26 cellular contexts compared by ENCODE assay signal in genomic region chr1:9284061-9284460, GRCh38. TPM values are rescaled to one million over a fixed set of nuclear protein-coding genes. Genes with fewer than 3 reads are reported as not detected.
A peak's percentile ranks its signal among the peaks of the same experiment; 100 is the strongest.
DNase-seq lines count a peak whose midpoint lies in the region; ATAC-seq and TF ChIP-seq lines count a peak whose summit lies in the region.
"Had no signal": no experiment of that assay in that cellular context is flagged by ENCODE, and none has a peak within 500 bp of the region (broad histone marks: within the 10 kb centered on the region; RNA-seq: fewer than 3 reads in every experiment).

No MANE protein-coding gene starts in this region.

- H3K9me3 ChIP-seq in mucosa of descending colon: peaks cover 14% of the 10 kb centered on the region
- H3K9me3 ChIP-seq: BE2C, pancreas had no signal

- CTCF ChIA-PET in activated CD4-positive, alpha-beta memory T cell treated with anti-CD3 and anti-CD28 coated beads, Interleukin-2, amount 10 ng/mL, durations not matched to agents 7 days and 5 days (lab: Charles Lee): interaction anchor here (1.0 to 4.3 kb wide), 10 partner anchors 9 to 212 kb away, joined by 3 to 35 read pairs (median 5); partner anchors contain the start of gene H6PD
- CTCF ChIA-PET in activated CD4-positive, alpha-beta memory T cell treated with anti-CD3 and anti-CD28 coated beads for 36 hours (lab: Charles Lee): interaction anchor here (1.0 to 5.4 kb wide), 4 partner anchors 9 to 210 kb away, joined by 3 to 24 read pairs (median 7); no protein-coding TSS in a partner anchor

- no peaks in the 10 kb centered on the region for H3K27me3 Mint-ChIP-seq in activated CD4-positive, alpha-beta memory T cell treated with anti-CD3 and anti-CD28 coated beads, Interleukin-2, amount 10 ng/mL, durations not matched to agents 7 days and 5 days
- H3K27me3 Mint-ChIP-seq in activated CD4-positive, alpha-beta memory T cell treated with anti-CD3 and anti-CD28 coated beads for 36 hours: peaks cover 8% of the 10 kb centered on the region
- H3K27me3 Mint-ChIP-seq in activated T-helper 1 cell treated with anti-CD3 and anti-CD28 coated beads, Interleukin-12 subunit alpha, Interleukin-12 subunit beta, Interleukin-2, Interleukin-4 antibody, amounts not matched to agents 30 ng/mL and 10 ng/mL and 1 ng/mL, durations not matched to agents 14 hours and 24 hours and 36 hours (ENCODE audit: insufficient read depth): no peaks in the 10 kb centered on the region

- H3K4me3 Mint-ChIP-seq in activated CD4-positive, alpha-beta memory T cell treated with anti-CD3 and anti-CD28 coated beads, Interleukin-2, amount 10 ng/mL, durations not matched to agents 7 days and 5 days: peak overlapping the region; percentile 58
- H3K4me3 Mint-ChIP-seq in activated CD4-positive, alpha-beta memory T cell treated with anti-CD3 and anti-CD28 coated beads for 36 hours: no peak overlapping the region
- H3K4me3 Mint-ChIP-seq in activated T-helper 1 cell treated with anti-CD3 and anti-CD28 coated beads, Interleukin-12 subunit alpha, Interleukin-12 subunit beta, Interleukin-2, Interleukin-4 antibody, amounts not matched to agents 30 ng/mL and 10 ng/mL and 1 ng/mL, durations not matched to agents 14 hours and 24 hours and 36 hours: peak overlapping the region; percentile 68
- H3K4me3 Mint-ChIP-seq: nephron; stimulated activated naive CD8-positive, alpha-beta T cell treated with anti-CD3 and anti-CD28 coated beads, Interleukin-15, amount 100 ng/mL, for 72 hours had no signal

- no peaks in the 10 kb centered on the region for H3K36me3 ChIP-seq in mucosa of descending colon (ENCODE audit: low read depth)
- H3K36me3 ChIP-seq: BE2C, HAP-1, pancreas, right atrium auricular region, spleen, upper lobe of right lung had no signal

- peak overlapping the region; percentile 96 for H3K27ac Mint-ChIP-seq in activated CD4-positive, alpha-beta memory T cell treated with anti-CD3 and anti-CD28 coated beads, Interleukin-2, amount 10 ng/mL, durations not matched to agents 7 days and 5 days
- H3K27ac Mint-ChIP-seq in activated CD4-positive, alpha-beta memory T cell treated with anti-CD3 and anti-CD28 coated beads for 36 hours: no peak overlapping the region
- peak overlapping the region; percentile 86 for H3K27ac Mint-ChIP-seq in activated T-helper 1 cell treated with anti-CD3 and anti-CD28 coated beads, Interleukin-12 subunit alpha, Interleukin-12 subunit beta, Interleukin-2, Interleukin-4 antibody, amounts not matched to agents 30 ng/mL and 10 ng/mL and 1 ng/mL, durations not matched to agents 14 hours and 24 hours and 36 hours
- H3K27ac Mint-ChIP-seq: nephron; stimulated activated naive CD8-positive, alpha-beta T cell treated with anti-CD3 and anti-CD28 coated beads, Interleukin-15, amount 100 ng/mL, for 72 hours had no signal

- H3K36me3 Mint-ChIP-seq in activated CD4-positive, alpha-beta memory T cell treated with anti-CD3 and anti-CD28 coated beads, Interleukin-2, amount 10 ng/mL, durations not matched to agents 7 days and 5 days (ENCODE audit: low read depth): peaks cover 37% of the 10 kb centered on the region
- peaks cover 4% of the 10 kb centered on the region for H3K36me3 Mint-ChIP-seq in activated CD4-positive, alpha-beta memory T cell treated with anti-CD3 and anti-CD28 coated beads for 36 hours
- peaks cover 16% of the 10 kb centered on the region for H3K36me3 Mint-ChIP-seq in activated T-helper 1 cell treated with anti-CD3 and anti-CD28 coated beads, Interleukin-12 subunit alpha, Interleukin-12 subunit beta, Interleukin-2, Interleukin-4 antibody, amounts not matched to agents 30 ng/mL and 10 ng/mL and 1 ng/mL, durations not matched to agents 14 hours and 24 hours and 36 hours (ENCODE audit: low read depth)

- TF ChIP-seq CTCF in GM12865 (IDR thresholded peaks at IDR 0.05; ENCODE audit: insufficient read depth, low read depth, low read length, missing control alignments) (no peak), mucosa of descending colon (IDR thresholded peaks at IDR 0.05) (no peak)

- peak; percentile 58 for DNase-seq in activated CD4-positive, alpha-beta memory T cell treated with anti-CD3 and anti-CD28 coated beads, Interleukin-2, amount 10 ng/mL, durations not matched to agents 7 days and 5 days
- DNase-seq in activated CD4-positive, alpha-beta memory T cell treated with anti-CD3 and anti-CD28 coated beads for 36 hours: no peak
- peak; percentile 57 for DNase-seq in GM12865 (ENCODE audit: low read depth)
- peak; percentile 29 for DNase-seq in activated T-helper 1 cell treated with anti-CD3 and anti-CD28 coated beads, Interleukin-12 subunit alpha, Interleukin-12 subunit beta, Interleukin-2, Interleukin-4 antibody, amounts not matched to agents 30 ng/mL and 10 ng/mL and 1 ng/mL, durations not matched to agents 14 hours and 24 hours and 36 hours (ENCODE audit: low spot score)
- peak in 2 of 3 donors; percentile 22 to 44 for DNase-seq in mucosa of descending colon
- DNase-seq in NCI-H1436 treated with DMSO at 0.1 percent for 48 hours (lab: John Stamatoyannopoulos, UW): no peak
- DNase-seq in SKM-1 treated with dmso at 0.1 percent for 144 hours (lab: John Stamatoyannopoulos, UW; ENCODE audit: unreplicated experiment): no peak
- DNase-seq: activated CD8-positive, alpha-beta memory T cell treated with anti-CD3 and anti-CD28 coated beads for 24 hours; BE2C; head of caudate nucleus; KG1; MV-4-11; NCI-H1930; NCI-H2227 treated with DMSO at 0.1 percent for 48 hours; pancreas; RPMI8226; spleen; stimulated activated CD4-positive, alpha-beta T cell treated with anti-CD3 and anti-CD28 coated beads, Interleukin-4, amount 100 ng/mL, for 24 hours; stimulated activated naive CD8-positive, alpha-beta T cell treated with anti-CD3 and anti-CD28 coated beads, Interleukin-15, amount 100 ng/mL, for 72 hours; T-helper 9 cell; upper lobe of right lung had no signal

- peaks cover 31% of the 10 kb centered on the region for H3K9me3 Mint-ChIP-seq in activated CD4-positive, alpha-beta memory T cell treated with anti-CD3 and anti-CD28 coated beads, Interleukin-2, amount 10 ng/mL, durations not matched to agents 7 days and 5 days
- peaks cover 30% of the 10 kb centered on the region for H3K9me3 Mint-ChIP-seq in activated CD4-positive, alpha-beta memory T cell treated with anti-CD3 and anti-CD28 coated beads for 36 hours
- H3K9me3 Mint-ChIP-seq in activated T-helper 1 cell treated with anti-CD3 and anti-CD28 coated beads, Interleukin-12 subunit alpha, Interleukin-12 subunit beta, Interleukin-2, Interleukin-4 antibody, amounts not matched to agents 30 ng/mL and 10 ng/mL and 1 ng/mL, durations not matched to agents 14 hours and 24 hours and 36 hours: peaks cover 46% of the 10 kb centered on the region

- peaks cover 20% of the 10 kb centered on the region for H3K4me1 ChIP-seq in mucosa of descending colon (ENCODE audit: low read depth)
- H3K4me1 ChIP-seq: BE2C, HAP-1, pancreas had no signal

- H3K4me3 ChIP-seq in GM12865 (ENCODE audit: low read depth, low read length): no peak overlapping the region
- no peak overlapping the region for H3K4me3 ChIP-seq in mucosa of descending colon
- H3K4me3 ChIP-seq: HAP-1, pancreas, right atrium auricular region, SK-N-MC, spleen, upper lobe of right lung had no signal

- intact Hi-C loops in activated CD4-positive, alpha-beta memory T cell treated with anti-CD3 and anti-CD28 coated beads for 36 hours (cut with micrococcal nuclease): no loop called here
- intact Hi-C loops in activated T-helper 1 cell treated with anti-CD3 and anti-CD28 coated beads, Interleukin-12 subunit alpha, Interleukin-12 subunit beta, Interleukin-2, Interleukin-4 antibody, amounts not matched to agents 30 ng/mL and 10 ng/mL and 1 ng/mL, durations not matched to agents 14 hours and 24 hours and 36 hours (cut with micrococcal nuclease): loop anchor here (1.0 to 5.0 kb wide), 2 partner anchors 9 to 253 kb away; partner anchors contain the start of gene SLC25A33
- intact Hi-C loops in mucosa of descending colon (cut with DNase I, micrococcal nuclease): loop anchor here (10.0 kb wide), 2 partner anchors 171 to 201 kb away; no protein-coding TSS in a partner anchor

- POLR2A ChIA-PET in activated CD4-positive, alpha-beta memory T cell treated with anti-CD3 and anti-CD28 coated beads, Interleukin-2, amount 10 ng/mL, durations not matched to agents 7 days and 5 days (lab: Charles Lee): interaction anchor here (0.9 to 2.1 kb wide), 9 partner anchors 8 to 405 kb away, joined by 3 to 16 read pairs (median 4); partner anchors contain the start of gene ENO1
- POLR2A ChIA-PET in activated CD4-positive, alpha-beta memory T cell treated with anti-CD3 and anti-CD28 coated beads for 36 hours (lab: Charles Lee): no interaction called here

- ATAC-seq in mucosa of descending colon (peak; percentile 42), GM18520 (IDR thresholded peaks at IDR 0.05; ENCODE audit: unreplicated experiment) (no peak)
- ATAC-seq: pancreas; stimulated activated naive CD8-positive, alpha-beta T cell treated with anti-CD3 and anti-CD28 coated beads, Interleukin-15, amount 100 ng/mL, for 72 hours; upper lobe of right lung had no signal

- peaks cover 81% of the 10 kb centered on the region for H3K4me1 Mint-ChIP-seq in activated CD4-positive, alpha-beta memory T cell treated with anti-CD3 and anti-CD28 coated beads, Interleukin-2, amount 10 ng/mL, durations not matched to agents 7 days and 5 days
- H3K4me1 Mint-ChIP-seq in activated CD4-positive, alpha-beta memory T cell treated with anti-CD3 and anti-CD28 coated beads for 36 hours (ENCODE audit: low read depth): peaks cover 46% of the 10 kb centered on the region
- H3K4me1 Mint-ChIP-seq in activated T-helper 1 cell treated with anti-CD3 and anti-CD28 coated beads, Interleukin-12 subunit alpha, Interleukin-12 subunit beta, Interleukin-2, Interleukin-4 antibody, amounts not matched to agents 30 ng/mL and 10 ng/mL and 1 ng/mL, durations not matched to agents 14 hours and 24 hours and 36 hours (ENCODE audit: low read depth): peaks cover 62% of the 10 kb centered on the region

RNA-seq across cellular contexts. Expression of gene SPSB1, which starts 8.6 kb away (rescaled TPM):
- total RNA-seq in activated CD4-positive, alpha-beta memory T cell treated with anti-CD3 and anti-CD28 coated beads, Interleukin-2, amount 10 ng/mL, durations not matched to agents 7 days and 5 days: 10 to 100 TPM; 17.4 to 18.0 TPM
- 10 to 100 TPM; 11.0 to 12.5 TPM for total RNA-seq in activated CD4-positive, alpha-beta memory T cell treated with anti-CD3 and anti-CD28 coated beads for 36 hours
- 8.9 and 10.0 TPM in 2 replicates for total RNA-seq in activated T-helper 1 cell treated with anti-CD3 and anti-CD28 coated beads, Interleukin-12 subunit alpha, Interleukin-12 subunit beta, Interleukin-2, Interleukin-4 antibody, amounts not matched to agents 30 ng/mL and 10 ng/mL and 1 ng/mL, durations not matched to agents 14 hours and 24 hours and 36 hours
- total RNA-seq in mucosa of descending colon: 10 to 100 TPM; 22.1 to 35.5 (median 26.1) TPM

RNA-seq across cellular contexts. Expression of gene H6PD, which starts 49.5 kb away (rescaled TPM):
- 10 to 100 TPM; 12.9 to 13.2 TPM for total RNA-seq in activated CD4-positive, alpha-beta memory T cell treated with anti-CD3 and anti-CD28 coated beads, Interleukin-2, amount 10 ng/mL, durations not matched to agents 7 days and 5 days
- total RNA-seq in activated CD4-positive, alpha-beta memory T cell treated with anti-CD3 and anti-CD28 coated beads for 36 hours: 10 to 100 TPM in 1 of 2 experiments, 1 to 10 TPM in 1; 9.3 to 10.4 TPM
- total RNA-seq in activated T-helper 1 cell treated with anti-CD3 and anti-CD28 coated beads, Interleukin-12 subunit alpha, Interleukin-12 subunit beta, Interleukin-2, Interleukin-4 antibody, amounts not matched to agents 30 ng/mL and 10 ng/mL and 1 ng/mL, durations not matched to agents 14 hours and 24 hours and 36 hours: 15.7 TPM in 2 replicates
- total RNA-seq in mucosa of descending colon: 10 to 100 TPM; 27.6 to 35.3 (median 31.9) TPM

Comparison
In these comparisons a context has a peak if more than half of its experiments do, and no peak if none do; other contexts are left out.
1. DNase-seq: peak in activated CD4-positive, alpha-beta memory T cell treated with anti-CD3 and anti-CD28 coated beads, Interleukin-2, amount 10 ng/mL, durations not matched to agents 7 days and 5 days (single experiment), GM12865 (single experiment), activated T-helper 1 cell treated with anti-CD3 and anti-CD28 coated beads, Interleukin-12 subunit alpha, Interleukin-12 subunit beta, Interleukin-2, Interleukin-4 antibody, amounts not matched to agents 30 ng/mL and 10 ng/mL and 1 ng/mL, durations not matched to agents 14 hours and 24 hours and 36 hours (single experiment) and mucosa of descending colon (2 of 3); none in activated CD4-positive, alpha-beta memory T cell treated with anti-CD3 and anti-CD28 coated beads for 36 hours (single experiment), NCI-H1436 treated with DMSO at 0.1 percent for 48 hours (single experiment) and SKM-1 treated with dmso at 0.1 percent for 144 hours (single experiment).